In genomic region chr7:45257284-45257683, GRCh38 we compare ENCODE assay signal across 28 cellular contexts.
"Had no signal": no experiment of that assay in that cellular context is flagged by ENCODE, and none has a peak within 500 bp of the region (broad histone marks: within the 10 kb centered on the region; RNA-seq: fewer than 3 reads in every experiment).

No MANE protein-coding gene starts in this region.

- H3K27me3 ChIP-seq: ovary, thyroid gland, upper lobe of left lung, uterus had no signal

- H3K4me2 ChIP-seq: neural progenitor cell, smooth muscle cell had no signal

- ATAC-seq: naive thymus-derived CD4-positive, alpha-beta T cell; natural killer cell; psoas muscle; right cardiac atrium; sciatic nerve; stimulated activated naive B cell treated with anti-CD40 and anti-IgM and Interleukin-4, amounts not matched to agents 10 μg/mL and 1 μg/mL and 100 μg/mL, for 72 hours had no signal

- H3K79me2 ChIP-seq: parathyroid adenoma had no signal

- DNase-seq: naive thymus-derived CD4-positive, alpha-beta T cell; natural killer cell; nucleus accumbens; ovary; posterior cingulate gyrus; psoas muscle; right cardiac atrium; spleen; stimulated activated CD4-positive, alpha-beta T cell treated with anti-CD3 and anti-CD28 coated beads, Interleukin-12 subunit alpha, Interleukin-12 subunit beta, amount 100 ng/mL, for 4 hours; stimulated activated CD4-positive, alpha-beta T cell treated with anti-CD3 and anti-CD28 coated beads, Interleukin-1b, Interleukin-23, amount 100 ng/mL, for 48 hours; stimulated activated CD4-positive, alpha-beta T cell treated with anti-CD3 and anti-CD28 coated beads, Interleukin-4, amount 100 ng/mL, for 1 hour; stimulated activated CD4-positive, alpha-beta T cell treated with anti-CD3 and anti-CD28 coated beads, Interleukin-4, amount 100 ng/mL, for 4 hours; stimulated activated CD8-positive, alpha-beta memory T cell treated with anti-CD3 and anti-CD28 coated beads, Interleukin-4, amount 100 ng/mL, for 48 hours; stimulated activated naive B cell treated with anti-CD40 and anti-IgM and Interleukin-4, amounts not matched to agents 10 μg/mL and 1 μg/mL and 100 μg/mL, for 72 hours; stimulated activated naive CD4-positive, alpha-beta T cell treated with Interleukin-2 at 50 U/mL for 16 hours; stomach; thyroid gland; trophoblast cell; upper lobe of left lung; uterus had no signal

- H3K4me3 ChIP-seq: neural progenitor cell, ovary, psoas muscle, skin epidermis, smooth muscle cell, spleen, stomach, thoracic aorta, thyroid gland, tibial nerve, upper lobe of left lung, uterus had no signal

- H3K9ac ChIP-seq: neural progenitor cell, parathyroid adenoma had no signal

- H2AFZ ChIP-seq: neural progenitor cell, parathyroid adenoma had no signal

- H3K9me3 ChIP-seq: neutrophil, ovary, psoas muscle, stomach, thoracic aorta, thyroid gland, tibial nerve, upper lobe of left lung, uterus had no signal

- H3K4me1 ChIP-seq: neural progenitor cell, parathyroid adenoma, psoas muscle, thyroid gland, tibial nerve, uterus had no signal

- H3K36me3 ChIP-seq: neural progenitor cell, neutrophil, ovary, spleen, stomach, thoracic aorta, thyroid gland, tibial nerve, upper lobe of left lung, uterus had no signal

- H3K27ac ChIP-seq: neural progenitor cell, neutrophil, ovary, parathyroid adenoma, psoas muscle, skin epidermis, spleen, stomach, thoracic aorta, thyroid gland, tibial nerve, uterus had no signal
